ENCODE assay signal across 8 cellular contexts in the genomic region with DNA sequence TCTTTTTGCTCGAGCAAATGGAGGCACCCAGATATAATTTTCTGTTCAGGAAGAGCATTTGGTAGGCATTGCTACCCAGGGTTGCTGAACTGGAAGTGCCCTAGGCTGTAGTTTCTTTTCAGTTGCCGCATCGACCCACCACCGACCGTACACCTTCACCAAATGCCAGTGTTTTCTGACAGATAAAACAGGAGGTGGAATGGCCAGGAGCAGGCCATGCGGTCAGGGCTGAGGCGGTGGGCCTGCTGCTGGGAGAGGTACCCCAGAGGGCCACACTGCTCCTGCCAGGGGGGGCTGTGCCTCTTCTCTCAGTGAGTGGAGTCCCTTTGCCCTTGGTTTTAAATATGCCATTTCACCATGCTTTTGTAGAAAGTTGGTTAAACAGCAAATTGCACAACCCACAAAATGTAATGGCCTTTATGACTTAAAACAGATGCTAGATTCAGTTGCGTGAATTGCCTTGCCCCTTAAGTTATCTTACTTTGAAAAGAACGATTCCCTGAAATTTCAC. TPM values are rescaled to one million over a fixed set of nuclear protein-coding genes. Genes with fewer than 3 reads are reported as not detected.
A peak's percentile ranks its signal among the peaks of the same experiment; 100 is the strongest.
DNase-seq lines count a peak whose midpoint lies in the region; ATAC-seq and TF ChIP-seq lines count a peak whose summit lies in the region.

No MANE protein-coding gene starts in this region.

- H3K9me3 ChIP-seq in gastroesophageal sphincter: no peaks in the 10 kb centered on the region
- H3K9me3 ChIP-seq in spleen: peaks cover 0 to 10% (median 0%) of the 10 kb centered on the region in 8 donors

- 24 to 41% methylated on average over 3 to 5 of the region's 9 CpGs for WGBS in gastroesophageal sphincter (ENCODE audit: low coverage in 1 of 2), 2 donors
- WGBS in spleen, 5 donors: 34 to 61% (median 40%) methylated on average over 9 of the region's 9 CpGs

- TF ChIP-seq CTCF in GM20000 (IDR thresholded peaks at IDR 0.05; ENCODE audit: extremely low read depth, missing control alignments) (no peak), gastroesophageal sphincter (IDR thresholded peaks at IDR 0.05) (no peak), spleen (IDR thresholded peaks at IDR 0.05 in 8 of 11, conservative IDR thresholded peaks at IDR 0.05 in 3 of 11) (no peak)

- TF ChIP-seq EP300 in gastroesophageal sphincter (IDR thresholded peaks at IDR 0.05): no peak

- H3K27me3 Mint-ChIP-seq in activated CD4-positive, alpha-beta memory T cell treated with anti-CD3 and anti-CD28 coated beads, Interleukin-2, amount 10 ng/mL, durations not matched to agents 7 days and 5 days: no peaks in the 10 kb centered on the region

- TF ChIP-seq POLR2A in gastroesophageal sphincter (IDR thresholded peaks at IDR 0.05): no peak
- no peak for TF ChIP-seq POLR2A in spleen (IDR thresholded peaks at IDR 0.05)

- DNase-seq in GM20000 (ENCODE audit: low spot score): peak; percentile 59
- no peak for DNase-seq in activated CD4-positive, alpha-beta memory T cell treated with anti-CD3 and anti-CD28 coated beads, Interleukin-2, amount 10 ng/mL, durations not matched to agents 7 days and 5 days
- no peak for DNase-seq in spleen
- no peak for DNase-seq in inferior parietal cortex (ENCODE audit: extremely low spot score)
- DNase-seq in SK-N-DZ (ENCODE audit: low spot score): no peak

- POLR2A ChIA-PET in activated CD4-positive, alpha-beta memory T cell treated with anti-CD3 and anti-CD28 coated beads, Interleukin-2, amount 10 ng/mL, durations not matched to agents 7 days and 5 days (lab: Charles Lee): interaction anchor here (0.9 to 2.1 kb wide), 7 partner anchors 31 to 650 kb away, joined by 3 to 16 read pairs (median 6); a partner anchor contains a TSS

- no peaks in the 10 kb centered on the region for H3K36me3 Mint-ChIP-seq in activated CD4-positive, alpha-beta memory T cell treated with anti-CD3 and anti-CD28 coated beads, Interleukin-2, amount 10 ng/mL, durations not matched to agents 7 days and 5 days (ENCODE audit: low read depth)

- H3K4me3 ChIP-seq in gastroesophageal sphincter (peak overlapping the region; percentile 51 to 62), spleen (peak overlapping the region; percentile 21 to 59 (median 29))

- no peak for ATAC-seq in gastroesophageal sphincter
- ATAC-seq in GM18861 (IDR thresholded peaks at IDR 0.05; ENCODE audit: unreplicated experiment): no peak
- ATAC-seq in GM21737 (IDR thresholded peaks at IDR 0.05; ENCODE audit: unreplicated experiment): no peak

- H3K4me1 ChIP-seq in gastroesophageal sphincter: peaks cover 0 to 78% (median 19%) of the 10 kb centered on the region in 3 donors
- peaks cover 7 to 79% (median 30%) of the 10 kb centered on the region in 6 donors for H3K4me1 ChIP-seq in spleen

- H3K27ac Mint-ChIP-seq in activated CD4-positive, alpha-beta memory T cell treated with anti-CD3 and anti-CD28 coated beads, Interleukin-2, amount 10 ng/mL, durations not matched to agents 7 days and 5 days: peak overlapping the region; percentile 67

- H3K27me3 ChIP-seq in gastroesophageal sphincter (no peaks in the 10 kb centered on the region), spleen (replicated peaks in 1 of 7) (no peaks in the 10 kb centered on the region)

- H3K36me3 ChIP-seq in gastroesophageal sphincter: no peaks in the 10 kb centered on the region
- no peaks in the 10 kb centered on the region for H3K36me3 ChIP-seq in spleen

- peaks cover 42% of the 10 kb centered on the region for H3K4me1 Mint-ChIP-seq in activated CD4-positive, alpha-beta memory T cell treated with anti-CD3 and anti-CD28 coated beads, Interleukin-2, amount 10 ng/mL, durations not matched to agents 7 days and 5 days

- H3K4me3 Mint-ChIP-seq in activated CD4-positive, alpha-beta memory T cell treated with anti-CD3 and anti-CD28 coated beads, Interleukin-2, amount 10 ng/mL, durations not matched to agents 7 days and 5 days: peak overlapping the region; percentile 78

- CTCF ChIA-PET in activated CD4-positive, alpha-beta memory T cell treated with anti-CD3 and anti-CD28 coated beads, Interleukin-2, amount 10 ng/mL, durations not matched to agents 7 days and 5 days (lab: Charles Lee): no interaction called here

- no peaks in the 10 kb centered on the region for H3K9me3 Mint-ChIP-seq in activated CD4-positive, alpha-beta memory T cell treated with anti-CD3 and anti-CD28 coated beads, Interleukin-2, amount 10 ng/mL, durations not matched to agents 7 days and 5 days

- intact Hi-C loops in spleen (cut with DNase I; ENCODE audit: low total_unique reads): no loop called here

- H3K27ac ChIP-seq in gastroesophageal sphincter: peak overlapping the region; percentile 72 to 82 (median 80)
- peak overlapping the region; percentile 67 to 87 (median 84) for H3K27ac ChIP-seq in spleen

RNA-seq across cellular contexts. Expression of a gene that starts 36.5 kb away (rescaled TPM):
- 10 to 100 TPM; 18.2 to 19.0 TPM for total RNA-seq in activated CD4-positive, alpha-beta memory T cell treated with anti-CD3 and anti-CD28 coated beads, Interleukin-2, amount 10 ng/mL, durations not matched to agents 7 days and 5 days
- total RNA-seq in gastroesophageal sphincter (10 to 100 TPM; 22.3 to 41.7 (median 33.8) TPM), spleen (10 to 100 TPM; 14.9 to 26.4 (median 19.7) TPM)
- 1 to 10 TPM; 4.1 to 6.1 (median 4.2) TPM for polyA plus RNA-seq in spleen
- 6.2 and 6.4 TPM in 2 replicates for polyA plus RNA-seq in SK-N-DZ (2014; cell fraction: cytosol; rRNA removed)
- 4.3 and 4.4 TPM in 2 replicates for polyA plus RNA-seq in SK-N-DZ (2014; cell fraction: nucleus; rRNA removed)

RNA-seq across cellular contexts. Expression of a gene that starts 38.2 kb away (rescaled TPM):
- total RNA-seq in activated CD4-positive, alpha-beta memory T cell treated with anti-CD3 and anti-CD28 coated beads, Interleukin-2, amount 10 ng/mL, durations not matched to agents 7 days and 5 days: 10 to 100 TPM; 39.8 to 41.4 TPM
- total RNA-seq in gastroesophageal sphincter: 10 to 100 TPM; 24.9 to 46.8 (median 29.6) TPM
- 10 to 100 TPM; 23.6 to 43.8 (median 36.7) TPM for total RNA-seq in spleen
- 10 to 100 TPM; 11.1 to 16.8 (median 12.3) TPM for polyA plus RNA-seq in spleen
- polyA plus RNA-seq in SK-N-DZ (2014; cell fraction: cytosol; rRNA removed): 10.7 and 11.7 TPM in 2 replicates
- polyA plus RNA-seq in SK-N-DZ (2014; cell fraction: nucleus; rRNA removed): 20.6 and 21.6 TPM in 2 replicates
